ENCODE assay signal across 25 cellular contexts in genomic region chr4:152903658-152904057, GRCh38. TPM values are rescaled to one million over a fixed set of nuclear protein-coding genes. Genes with fewer than 3 reads are reported as not detected.
DNase-seq lines count a peak whose midpoint lies in the region; ATAC-seq, FAIRE-seq and TF ChIP-seq lines count a peak whose summit lies in the region.
"Had no signal": no experiment of that assay in that cellular context is flagged by ENCODE, and none has a peak within 500 bp of the region (broad histone marks: within the 10 kb centered on the region; RNA-seq: fewer than 3 reads in every experiment).

No MANE protein-coding gene starts in this region.

- no peaks in the 10 kb centered on the region for H3K36me3 ChIP-seq in HepG2 (replicated peaks in 1 of 2; ENCODE audit: control insufficient read depth in 1 of 2, insufficient read depth in 2 of 2, low read length in 2 of 2)
- no peaks in the 10 kb centered on the region for H3K36me3 ChIP-seq in right lobe of liver
- H3K36me3 ChIP-seq in neural progenitor cell = no peaks in the 10 kb centered on the region

- TF ChIP-seq EP300 in HepG2 (IDR thresholded peaks at IDR 0.05; ENCODE audit: low read depth in 2 of 2, low read length in 2 of 2) = no peak
- no peak for TF ChIP-seq EP300 in HepG2 (CRISPR knock-in tag; IDR thresholded peaks at IDR 0.05; ENCODE audit: borderline replicate concordance)

- in situ Hi-C loops in HepG2 (cut with HindIII; ENCODE audit: extremely low pct_ligation_motif_present, low pct_unique_long_range_greater_than_20kb) = no loop called here

- H3K9me3 ChIP-seq in HepG2 (ENCODE audit: low read length) = no peaks in the 10 kb centered on the region
- H3K9me3 ChIP-seq in right lobe of liver = no peaks in the 10 kb centered on the region
- no peaks in the 10 kb centered on the region for H3K9me3 ChIP-seq in neural progenitor cell (ENCODE audit: low read depth)
- H3K9me3 ChIP-seq: BE2C, BLaER1 had no signal

- H3K27me3 ChIP-seq in HepG2 (ENCODE audit: control insufficient read depth in 1 of 2, insufficient read depth in 2 of 2, low read length in 2 of 2) (no peaks in the 10 kb centered on the region), right lobe of liver (no peaks in the 10 kb centered on the region), neural progenitor cell (no peaks in the 10 kb centered on the region)
- H3K27me3 ChIP-seq: BE2C, BLaER1 had no signal

- BruUV-seq in HepG2 (replicated peaks; lab: Mats Ljungman, UMichigan) = no TSS peak

- no peaks in the 10 kb centered on the region for H3K9me3 Mint-ChIP-seq in neural progenitor cell
- no peaks in the 10 kb centered on the region for H3K9me3 Mint-ChIP-seq in activated CD8-positive, alpha-beta T cell treated with anti-CD3 and anti-CD28 coated beads for 36 hours
- H3K9me3 Mint-ChIP-seq: CD8-positive, alpha-beta memory T cell had no signal

- ATAC-seq in HepG2 (no peak), right lobe of liver (no peak)
- no peak for ATAC-seq in activated CD8-positive, alpha-beta T cell treated with anti-CD3 and anti-CD28 coated beads for 36 hours
- ATAC-seq: GM12878 had no signal

- H4K20me1 ChIP-seq in HepG2 (ENCODE audit: insufficient read depth, low read length) (no peaks in the 10 kb centered on the region), neural progenitor cell (ENCODE audit: low read depth) (no peaks in the 10 kb centered on the region)
- H4K20me1 ChIP-seq: BLaER1 had no signal

- peaks cover 9% of the 10 kb centered on the region for H3K36me3 Mint-ChIP-seq in neural progenitor cell
- H3K36me3 Mint-ChIP-seq in activated CD8-positive, alpha-beta T cell treated with anti-CD3 and anti-CD28 coated beads for 36 hours (ENCODE audit: low read depth) = peaks cover 6% of the 10 kb centered on the region

- DNase-seq in HepG2 (ENCODE audit: low spot score) = peak; percentile 2
- no peak for DNase-seq in right lobe of liver
- peak; percentile 38 for DNase-seq in neural progenitor cell (ENCODE audit: low spot score)
- DNase-seq in A172 (ENCODE audit: low spot score) = no peak
- DNase-seq in activated CD8-positive, alpha-beta T cell treated with anti-CD3 and anti-CD28 coated beads for 36 hours = no peak
- DNase-seq: ACHN; BE2C; C1 segment of cervical spinal cord; CD4-positive, alpha-beta memory T cell; CD4-positive, CD25-positive, alpha-beta regulatory T cell; CD8-positive, alpha-beta memory T cell; COR-L47; DMS 273 treated with DMSO at 0.1 percent for 48 hours; DMS153; DMS53; DMS79; DND-41; EL; GDM1 had no signal

- POLR2A ChIA-PET in HepG2 (lab: Yijun Ruan, JAX) = no interaction called here
- POLR2A ChIA-PET in activated CD8-positive, alpha-beta T cell treated with anti-CD3 and anti-CD28 coated beads for 36 hours (lab: Charles Lee) = no interaction called here

- H3K27ac Mint-ChIP-seq in neural progenitor cell = no peak overlapping the region
- H3K27ac Mint-ChIP-seq in activated CD8-positive, alpha-beta T cell treated with anti-CD3 and anti-CD28 coated beads for 36 hours = no peak overlapping the region
- H3K27ac Mint-ChIP-seq: CD14-positive monocyte; CD4-positive, alpha-beta memory T cell; CD4-positive, CD25-positive, alpha-beta regulatory T cell; CD8-positive, alpha-beta memory T cell had no signal

- H3K4me1 Mint-ChIP-seq in neural progenitor cell = peaks cover 4% of the 10 kb centered on the region
- no peaks in the 10 kb centered on the region for H3K4me1 Mint-ChIP-seq in activated CD8-positive, alpha-beta T cell treated with anti-CD3 and anti-CD28 coated beads for 36 hours (ENCODE audit: low read depth)
- H3K4me1 Mint-ChIP-seq: CD4-positive, alpha-beta memory T cell; CD4-positive, CD25-positive, alpha-beta regulatory T cell; CD8-positive, alpha-beta memory T cell had no signal

- H3K4me1 ChIP-seq in HepG2 (ENCODE audit: insufficient read depth, low read length) (peaks cover 8% of the 10 kb centered on the region; the same call in 1 of the 2 replicates), right lobe of liver (no peaks in the 10 kb centered on the region), neural progenitor cell (peaks cover 14% of the 10 kb centered on the region)
- H3K4me1 ChIP-seq: BE2C, BLaER1 had no signal

- H3F3A ChIP-seq in neural progenitor cell (ENCODE audit: low read depth) = no peaks in the 10 kb centered on the region

- H3K4me3 ChIP-seq in HepG2 (replicated peaks in 1 of 3; ENCODE audit: insufficient read depth in 1 of 3, low read depth in 2 of 3, low read length in 3 of 3) (no peak overlapping the region), right lobe of liver (no peak overlapping the region), neural progenitor cell (no peak overlapping the region)
- H3K4me3 ChIP-seq: BLaER1, GM12878 had no signal

- H2AFZ ChIP-seq in HepG2 (ENCODE audit: low read length) (no peak overlapping the region), neural progenitor cell (replicated peaks) (no peak overlapping the region)

- no peak overlapping the region for H3K4me2 ChIP-seq in HepG2 (ENCODE audit: low read depth, low read length)
- peak overlapping the region; percentile 59 for H3K4me2 ChIP-seq in neural progenitor cell
- H3K4me2 ChIP-seq: BLaER1 had no signal

- no peak overlapping the region for H3K9ac ChIP-seq in HepG2 (ENCODE audit: insufficient read depth, low read depth, low read length)
- H3K9ac ChIP-seq in neural progenitor cell = no peak overlapping the region
- H3K9ac ChIP-seq: BLaER1 had no signal

- TF ChIP-seq POLR2A in HepG2 (IDR thresholded peaks at IDR 0.05; ENCODE audit: insufficient read depth in 1 of 2, low read depth in 2 of 2, low read length in 2 of 2) (no peak), right lobe of liver (IDR thresholded peaks at IDR 0.05) (no peak)

- CTCF ChIA-PET in HepG2 (lab: Yijun Ruan, JAX; ENCODE audit: low intra/inter-chr PET ratio, low total read pairs) = no interaction called here
- CTCF ChIA-PET in activated CD8-positive, alpha-beta T cell treated with anti-CD3 and anti-CD28 coated beads for 36 hours (lab: Charles Lee) = interaction anchor here (1.2 kb wide), 1 partner anchor 46 kb away, joined by 3 read pairs; no protein-coding TSS in a partner anchor

- no peak for TF ChIP-seq RAD21 in HepG2 (CRISPR knock-in tag; IDR thresholded peaks at IDR 0.05)

- no peak overlapping the region for H3K27ac ChIP-seq in HepG2 (ENCODE audit: extremely low read length, insufficient read depth, low read length)
- no peak overlapping the region for H3K27ac ChIP-seq in right lobe of liver
- H3K27ac ChIP-seq in neural progenitor cell = no peak overlapping the region
- H3K27ac ChIP-seq: 22Rv1, BLaER1 had no signal

- H3K79me2 ChIP-seq in HepG2 (ENCODE audit: insufficient read depth, low read length) = no peaks in the 10 kb centered on the region
- no peaks in the 10 kb centered on the region for H3K79me2 ChIP-seq in neural progenitor cell (ENCODE audit: low read depth)

- no peaks in the 10 kb centered on the region for H3K27me3 Mint-ChIP-seq in neural progenitor cell (ENCODE audit: insufficient read depth, low read depth)
- H3K27me3 Mint-ChIP-seq in activated CD8-positive, alpha-beta T cell treated with anti-CD3 and anti-CD28 coated beads for 36 hours = no peaks in the 10 kb centered on the region
- H3K27me3 Mint-ChIP-seq: CD4-positive, alpha-beta memory T cell; CD4-positive, CD25-positive, alpha-beta regulatory T cell; CD8-positive, alpha-beta memory T cell had no signal

- FAIRE-seq in HepG2 (lab: Jason Lieb, UNC) = no peak
- FAIRE-seq: GM12878, GM12892, GM18507 had no signal

- no peak overlapping the region for H3K4me3 Mint-ChIP-seq in neural progenitor cell
- no peak overlapping the region for H3K4me3 Mint-ChIP-seq in activated CD8-positive, alpha-beta T cell treated with anti-CD3 and anti-CD28 coated beads for 36 hours
- H3K4me3 Mint-ChIP-seq: CD14-positive monocyte; CD4-positive, alpha-beta memory T cell; CD4-positive, CD25-positive, alpha-beta regulatory T cell; CD8-positive, alpha-beta memory T cell had no signal

- TF ChIP-seq CTCF in HepG2 (CRISPR knock-in tag; IDR thresholded peaks at IDR 0.05) = no peak
- no peak for TF ChIP-seq CTCF in right lobe of liver (IDR thresholded peaks at IDR 0.05)
- no peak for TF ChIP-seq CTCF in neural progenitor cell (IDR thresholded peaks at IDR 0.05)
- TF ChIP-seq CTCF in activated CD8-positive, alpha-beta T cell treated with anti-CD3 and anti-CD28 coated beads for 36 hours (IDR thresholded peaks at IDR 0.05) = no peak

- intact Hi-C loops in HepG2 (cut with micrococcal nuclease; ENCODE audit: unreplicated experiment) (no loop called here), right lobe of liver (cut with DNase I) (no loop called here)
- intact Hi-C loops in activated CD8-positive, alpha-beta T cell treated with anti-CD3 and anti-CD28 coated beads for 36 hours (cut with micrococcal nuclease) = no loop called here

RNA-seq across cellular contexts. Expression of gene FHDC1, which starts 32.5 kb away (rescaled TPM):
- total RNA-seq in HepG2 (2016; rRNA removed; fragmentation: Illumina TruSeq; extraction: Trizol) = 0.03 and 0.07 TPM in 2 replicates
- total RNA-seq in HepG2 (2016; cell fraction: cytosol; rRNA removed; fragmentation: Illumina TruSeq; extraction: Trizol; ENCODE audit: low read depth) = not detected in 2 replicates
- total RNA-seq in HepG2 (2016; cell fraction: insoluble cytoplasmic fraction; rRNA removed; fragmentation: Illumina TruSeq; extraction: Trizol) = 0.03 and 0.04 TPM in 2 replicates
- total RNA-seq in HepG2 (2016; cell fraction: membrane; rRNA removed; fragmentation: Illumina TruSeq; extraction: Trizol) = 0.03 and 0.06 TPM in 2 replicates
- total RNA-seq in HepG2 (2016; cell fraction: nucleus; rRNA removed; fragmentation: Illumina TruSeq; extraction: Trizol) = 0.12 and 0.19 TPM in 2 replicates
- 0.15 and 0.21 TPM in 2 replicates for polyA plus RNA-seq in HepG2 (2011; rRNA removed)
- polyA plus RNA-seq in HepG2 (2011; cell fraction: cytosol; rRNA removed) = 0.04 and 0.06 TPM in 2 replicates
- 0.63 and 1.1 TPM in 2 replicates for polyA plus RNA-seq in HepG2 (2011; cell fraction: nucleus; rRNA removed)
- 0.13 and 0.61 TPM in 2 replicates for polyA plus RNA-seq in HepG2 (2012)
- polyA plus RNA-seq in HepG2 (2016; cell fraction: cytosol; fragmentation: Illumina TruSeq; extraction: Trizol; ENCODE audit: low read depth) = not detected in 2 replicates
- polyA plus RNA-seq in HepG2 (2016; cell fraction: insoluble cytoplasmic fraction; fragmentation: Illumina TruSeq; extraction: Trizol; ENCODE audit: low read depth) = 0.04 TPM in 1 of 2 replicates, not detected in the other
- polyA plus RNA-seq in HepG2 (2016; cell fraction: membrane; fragmentation: Illumina TruSeq; extraction: Trizol; ENCODE audit: low read depth) = 0.02 TPM in 1 of 2 replicates, not detected in the other
- polyA plus RNA-seq in HepG2 (2016; cell fraction: nucleus; fragmentation: Illumina TruSeq; extraction: Trizol; ENCODE audit: insufficient read depth, low read depth) = 0.45 TPM in 2 replicates
- 0.16 and 0.23 TPM in 2 replicates for polyA minus RNA-seq in HepG2 (2011; rRNA and poly(A)+ RNA removed; ENCODE audit: low replicate concordance)
- polyA minus RNA-seq in HepG2 (2011; cell fraction: cytosol; rRNA and poly(A)+ RNA removed) = not detected in 2 replicates
- polyA minus RNA-seq in HepG2 (2011; cell fraction: nucleus; rRNA and poly(A)+ RNA removed) = 0.13 and 0.25 TPM in 2 replicates
- under 1 TPM; 0.12 to 0.82 (median 0.15) TPM for total RNA-seq in right lobe of liver
- 3.0 and 4.8 TPM in 2 replicates for total RNA-seq in neural progenitor cell (ENCODE audit: low replicate concordance)
- total RNA-seq in A172 (2014; rRNA removed; shearing (Covaris generic)) = 0.40 and 0.62 TPM in 2 replicates
- under 1 TPM; 0.05 to 0.11 TPM for total RNA-seq in activated CD8-positive, alpha-beta T cell treated with anti-CD3 and anti-CD28 coated beads for 36 hours
- polyA plus RNA-seq: CD14-positive monocyte; CD4-positive, CD25-positive, alpha-beta regulatory T cell; CD8-positive, alpha-beta memory T cell had no signal

Comparison
In these comparisons a context has a peak if more than half of its experiments do, and no peak if none do; other contexts are left out.
1. DNase-seq: peak in HepG2 (single experiment) and neural progenitor cell (single experiment); none in right lobe of liver (0 of 3), A172 (single experiment) and activated CD8-positive, alpha-beta T cell treated with anti-CD3 and anti-CD28 coated beads for 36 hours (single experiment).